Comparison of ENCODE assay signal across 8 cellular contexts in the genomic region with DNA sequence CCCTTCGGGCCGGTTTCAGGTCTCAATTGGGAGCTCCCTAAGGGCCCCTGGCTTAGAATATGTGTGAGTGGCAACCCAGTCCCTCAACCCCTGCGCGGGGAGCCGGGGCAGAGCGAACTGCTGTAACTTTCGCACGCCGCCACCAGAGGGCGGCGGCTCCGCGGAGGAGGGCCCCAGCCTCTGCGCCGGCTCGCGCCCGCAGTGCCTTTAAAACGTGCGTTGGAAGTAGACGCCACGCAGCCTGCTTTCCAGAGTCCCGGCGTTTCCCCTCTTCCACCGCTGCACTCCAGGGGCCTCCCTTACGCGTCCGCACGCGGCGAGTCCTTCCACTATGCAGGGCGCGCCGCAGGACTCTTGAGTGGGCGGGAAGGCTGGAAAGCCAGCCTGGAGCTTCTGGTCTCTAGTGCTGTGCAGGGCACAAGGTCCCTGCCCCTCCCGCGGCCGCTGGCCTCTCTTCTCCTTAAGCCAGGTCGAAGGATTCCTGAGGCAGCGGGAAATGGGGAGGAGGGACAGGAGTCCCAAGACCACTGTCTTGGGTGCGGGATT.
DNase-seq lines count a peak whose midpoint lies in the region; ATAC-seq and TF ChIP-seq lines count a peak whose summit lies in the region.

No MANE protein-coding gene starts in this region.

- DNase-seq in 8988T (peak; percentile 67), NCI-H2227 (lab: John Stamatoyannopoulos, UW; ENCODE audit: unreplicated experiment) (peak; percentile 82), cerebellar cortex (ENCODE audit: low spot score) (peak; percentile 74), kidney tubule cell (ENCODE audit: low spot score) (peak; percentile 76)
- DNase-seq in activated CD4-positive, CD25-positive, alpha-beta regulatory T cell treated with anti-CD3 and anti-CD28 coated beads, Interleukin-2, amount 50 U/mL, for 16 hours (ENCODE audit: low read depth, low spot score), result peak; percentile 41
- DNase-seq in stimulated activated CD4-positive, alpha-beta T cell treated with anti-CD3 and anti-CD28 coated beads, Interleukin-1b, Interleukin-23, amount 100 ng/mL, for 24 hours (ENCODE audit: low read depth in 4 of 4, low spot score in 1 of 4), result peak; percentile 52 to 58 (median 54)

- TF ChIP-seq POLR2A in GM18505 (IDR thresholded peaks at IDR 0.05; ENCODE audit: borderline replicate concordance, extremely low read depth, insufficient read depth, insufficient read length), result no peak

- ATAC-seq in GM18505 (IDR thresholded peaks at IDR 0.05; ENCODE audit: unreplicated experiment) (peak; percentile 79), HG03103 (IDR thresholded peaks at IDR 0.05; ENCODE audit: low read depth, unreplicated experiment) (peak; percentile 70)

Comparison
In these comparisons a context has a peak if more than half of its experiments do, and no peak if none do; other contexts are left out.
1. Peak in every context shown above with its lines: DNase-seq and ATAC-seq.